ENCODE assay signal across 8 cellular contexts in the genomic region with DNA sequence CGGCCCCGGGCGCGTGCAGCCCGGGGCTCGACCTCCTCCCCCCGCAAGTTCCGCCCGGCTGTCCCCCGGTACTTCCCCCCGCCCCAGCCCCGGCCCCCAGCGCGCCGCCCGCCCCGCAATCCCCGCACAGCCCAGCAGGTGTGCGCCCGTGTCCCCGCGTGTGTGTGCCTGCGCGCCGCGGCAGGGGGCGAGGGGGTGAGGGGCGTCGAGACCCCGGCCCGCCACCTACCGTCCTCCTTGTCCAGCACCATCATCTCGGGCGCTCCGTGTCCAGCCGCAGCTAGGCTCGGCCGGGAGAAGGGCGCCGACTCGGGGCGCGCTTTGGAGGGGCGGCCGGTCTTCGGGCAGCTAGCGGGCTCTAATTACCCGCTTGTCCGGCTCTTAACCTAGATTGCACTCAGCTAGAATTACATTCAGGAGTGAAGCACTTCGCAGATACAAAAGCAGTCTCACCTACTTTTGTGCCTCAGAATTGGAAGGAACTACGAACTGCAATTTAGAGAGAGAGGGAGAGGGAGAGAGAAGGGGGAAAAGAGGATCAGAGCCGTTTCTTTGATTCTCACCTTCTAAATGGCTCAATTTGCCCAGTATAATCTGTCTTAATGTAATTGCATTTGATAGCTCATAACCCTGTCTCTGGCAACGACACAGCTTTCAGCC. TPM values are rescaled to one million over a fixed set of nuclear protein-coding genes. Genes with fewer than 3 reads are reported as not detected.
DNase-seq lines count a peak whose midpoint lies in the region; TF ChIP-seq lines count a peak whose summit lies in the region.

No MANE protein-coding gene starts in this region.

- peaks cover 0 to 49% (median 11%) of the 10 kb centered on the region in 11 experiments; a peak in 13 of 22 replicates for H4K20me1 ChIP-seq in BLaER1 treated with 17β-estradiol and CSF1 and Interleukin-3, amounts not matched to agents 10 nM and 100 nM
- no peaks in the 10 kb centered on the region for H4K20me1 ChIP-seq in hepatocyte (ENCODE audit: insufficient read depth, poor library complexity, severe bottlenecking)

- no peaks in the 10 kb centered on the region for H3K9me2 ChIP-seq in hepatocyte (replicated peaks; ENCODE audit: insufficient read depth)

- TF ChIP-seq CTCF in WI38 (IDR thresholded peaks at IDR 0.05; ENCODE audit: low read depth, low read length) (no peak), hepatocyte (IDR thresholded peaks at IDR 0.05; ENCODE audit: poor library complexity) (no peak)

- peak overlapping the region; percentile 50 for H2AFZ ChIP-seq in hepatocyte

- H3K9ac ChIP-seq in BLaER1 treated with 17β-estradiol and CSF1 and Interleukin-3, amounts not matched to agents 10 nM and 100 nM = peak overlapping the region in 2 of 11 experiments; percentile 29 to 50; a peak in 3 of 22 replicates
- H3K9ac ChIP-seq in skeletal muscle satellite cell (ENCODE audit: low read depth, low read length) = no peak overlapping the region

- H3K4me2 ChIP-seq in BLaER1 treated with 17β-estradiol and CSF1 and Interleukin-3, amounts not matched to agents 10 nM and 100 nM = peak overlapping the region; percentile 75 to 98 (median 93)
- H3K4me2 ChIP-seq in hepatocyte (peak overlapping the region; percentile 97), skeletal muscle satellite cell (ENCODE audit: low read length) (peak overlapping the region; percentile 87)

- H3K4me1 ChIP-seq in BLaER1 treated with 17β-estradiol and CSF1 and Interleukin-3, amounts not matched to agents 10 nM and 100 nM = peaks cover 27 to 47% (median 43%) of the 10 kb centered on the region in 10 experiments
- H3K4me1 ChIP-seq in HAP-1 (peaks cover 7% of the 10 kb centered on the region), hepatocyte (ENCODE audit: insufficient read depth) (peaks cover 5% of the 10 kb centered on the region), skeletal muscle satellite cell (ENCODE audit: control insufficient read depth, insufficient read depth, low read length) (peaks cover 14% of the 10 kb centered on the region)

- H3K79me2 ChIP-seq in hepatocyte = no peaks in the 10 kb centered on the region

- no peaks in the 10 kb centered on the region for H3K36me3 ChIP-seq in BLaER1 treated with 17β-estradiol and CSF1 and Interleukin-3, amounts not matched to agents 10 nM and 100 nM
- no peaks in the 10 kb centered on the region for H3K36me3 ChIP-seq in HAP-1 (replicated peaks)
- H3K36me3 ChIP-seq in hepatocyte (replicated peaks; ENCODE audit: insufficient read depth, low read depth) = no peaks in the 10 kb centered on the region
- H3K36me3 ChIP-seq in skeletal muscle satellite cell (ENCODE audit: insufficient read depth, low read length) = no peaks in the 10 kb centered on the region

- in situ Hi-C loops in HAP-1 (cut with MboI; ENCODE audit: low sequenced_read_pairs) = no loop called here

- DNase-seq in HAP-1 (ENCODE audit: low spot score in 2 of 2) = peak in 1 of 2 experiments; percentile 30
- no peak for DNase-seq in hepatocyte (ENCODE audit: low spot score)
- no peak for DNase-seq in AG08395 (ENCODE audit: low spot score)
- DNase-seq in medulla oblongata (ENCODE audit: extremely low spot score) = no peak
- no peak for DNase-seq in CD1c-positive myeloid dendritic cell (ENCODE audit: extremely low spot score)

- 2% methylated on average over 26 of the region's 53 CpGs for WGBS in hepatocyte (ENCODE audit: low lambda C conversion rate, missing lambda C conversion rate)

- no peaks in the 10 kb centered on the region for H3K9me3 ChIP-seq in BLaER1 treated with 17β-estradiol and CSF1 and Interleukin-3, amounts not matched to agents 10 nM and 100 nM (replicated peaks in 1 of 11)
- H3K9me3 ChIP-seq in HAP-1 (no peaks in the 10 kb centered on the region), hepatocyte (ENCODE audit: low read depth) (no peaks in the 10 kb centered on the region), skeletal muscle satellite cell (replicated peaks; ENCODE audit: low read length) (no peaks in the 10 kb centered on the region)

- H3K4me3 ChIP-seq in BLaER1 treated with 17β-estradiol and CSF1 and Interleukin-3, amounts not matched to agents 10 nM and 100 nM = peak overlapping the region; percentile 48 to 69 (median 58)
- H3K4me3 ChIP-seq in HAP-1 = peak overlapping the region; percentile 31
- peak overlapping the region; percentile 37; the same call in 1 of the 2 replicates for H3K4me3 ChIP-seq in WI38 (ENCODE audit: low read depth, low read length)
- peak overlapping the region; percentile 16 for H3K4me3 ChIP-seq in hepatocyte
- H3K4me3 ChIP-seq in skeletal muscle satellite cell (ENCODE audit: low read length) = peak overlapping the region; percentile 61

- H3K27ac ChIP-seq in BLaER1 treated with 17β-estradiol and CSF1 and Interleukin-3, amounts not matched to agents 10 nM and 100 nM = no peak overlapping the region
- no peak overlapping the region for H3K27ac ChIP-seq in hepatocyte

- H3K27me3 ChIP-seq in BLaER1 treated with 17β-estradiol and CSF1 and Interleukin-3, amounts not matched to agents 10 nM and 100 nM = peaks cover 84 to 97% (median 89%) of the 10 kb centered on the region in 11 experiments
- H3K27me3 ChIP-seq in HAP-1 (ENCODE audit: low read depth) (peaks cover 17% of the 10 kb centered on the region), hepatocyte (peaks cover 78% of the 10 kb centered on the region), skeletal muscle satellite cell (ENCODE audit: control insufficient read depth, insufficient read depth, low read length) (peaks cover 90% of the 10 kb centered on the region)

RNA-seq across cellular contexts. Expression of a gene that starts 0.4 kb away (rescaled TPM):
- 0.68 TPM in 1 of 2 replicates, not detected in the other for total RNA-seq in hepatocyte
- 0.24 and 0.33 TPM in 2 replicates for polyA plus RNA-seq in hepatocyte
- total RNA-seq in skeletal muscle satellite cell (2012; rRNA removed) = not detected in 2 replicates
